In the genomic region with DNA sequence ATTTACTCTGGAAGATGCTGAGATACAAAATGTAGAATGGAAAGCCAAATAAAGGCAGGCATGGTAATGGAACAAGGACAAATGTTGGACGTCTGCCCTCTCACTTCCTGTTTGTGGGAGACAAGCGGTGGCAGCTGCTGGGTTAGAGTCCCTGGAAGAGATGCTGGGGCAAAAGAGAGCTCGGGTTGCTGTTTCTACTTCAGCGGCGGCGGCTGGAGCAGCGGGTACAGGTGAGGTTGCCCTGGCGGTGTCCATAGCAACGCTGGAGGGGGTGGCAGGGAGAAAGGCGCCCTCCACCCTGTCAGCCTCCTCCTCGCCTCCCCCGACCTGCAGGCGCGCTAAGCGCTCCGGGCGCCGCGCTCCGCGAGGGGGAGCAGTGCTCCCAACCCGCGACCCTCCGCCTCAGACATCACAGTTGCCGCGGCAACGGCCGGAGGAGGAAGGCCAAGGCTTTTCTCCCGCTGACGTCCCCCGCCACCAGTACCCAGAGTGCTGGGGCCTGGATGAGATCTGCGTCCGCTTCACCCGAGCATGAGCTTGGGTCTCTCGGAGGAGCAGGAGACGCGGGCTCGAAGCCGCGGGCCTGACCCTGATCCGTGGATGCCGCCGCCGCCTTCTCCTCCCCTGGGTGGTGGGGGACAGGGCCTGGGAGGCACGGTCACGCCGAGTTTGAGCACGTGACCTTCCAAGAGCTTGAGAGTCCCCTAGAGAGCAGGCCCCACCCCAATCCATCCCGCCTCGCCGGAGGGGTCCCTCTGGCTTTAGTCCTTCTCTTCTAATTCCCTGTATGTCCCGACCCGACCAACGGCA, we compare ENCODE assay signal across 8 cellular contexts.
DNase-seq lines count a peak whose midpoint lies in the region; ATAC-seq and TF ChIP-seq lines count a peak whose summit lies in the region.

No MANE protein-coding gene starts in this region.

- no peaks in the 10 kb centered on the region for H3K4me1 ChIP-seq in testis

- H3K9me3 ChIP-seq in testis = no peaks in the 10 kb centered on the region

- 2 to 4% methylated on average over 17 to 52 of the region's 54 CpGs for WGBS in testis, 2 donors

- H3K9me3 Mint-ChIP-seq in chondrocyte (ENCODE audit: low read depth) = peaks cover 6% of the 10 kb centered on the region
- H3K9me3 Mint-ChIP-seq in activated T-helper 1 cell treated with anti-CD3 and anti-CD28 coated beads, Interleukin-12 subunit alpha, Interleukin-12 subunit beta, Interleukin-2, Interleukin-4 antibody, amounts not matched to agents 30 ng/mL and 10 ng/mL and 1 ng/mL, durations not matched to agents 14 hours and 24 hours and 36 hours = no peaks in the 10 kb centered on the region
- H3K9me3 Mint-ChIP-seq in activated T-helper 17 cell treated with anti-CD3 and anti-CD28 coated beads, Interleukin-2, amount 50 U/mL, for 72 hours = no peaks in the 10 kb centered on the region

- peak overlapping the region; percentile 39 to 53 for H3K4me3 ChIP-seq in testis

- H3K27me3 Mint-ChIP-seq in chondrocyte (ENCODE audit: low read depth) = peaks cover 40% of the 10 kb centered on the region
- H3K27me3 Mint-ChIP-seq in activated T-helper 1 cell treated with anti-CD3 and anti-CD28 coated beads, Interleukin-12 subunit alpha, Interleukin-12 subunit beta, Interleukin-2, Interleukin-4 antibody, amounts not matched to agents 30 ng/mL and 10 ng/mL and 1 ng/mL, durations not matched to agents 14 hours and 24 hours and 36 hours (ENCODE audit: insufficient read depth) = peaks cover 10% of the 10 kb centered on the region
- peaks cover 7% of the 10 kb centered on the region for H3K27me3 Mint-ChIP-seq in activated T-helper 17 cell treated with anti-CD3 and anti-CD28 coated beads, Interleukin-2, amount 50 U/mL, for 72 hours

- peak overlapping the region in 1 of 2 donors; percentile 30 for H3K27ac ChIP-seq in testis

- intact Hi-C loops in testis (cut with DNase I; ENCODE audit: low total_unique reads) = no loop called here
- intact Hi-C loops in activated T-helper 1 cell treated with anti-CD3 and anti-CD28 coated beads, Interleukin-12 subunit alpha, Interleukin-12 subunit beta, Interleukin-2, Interleukin-4 antibody, amounts not matched to agents 30 ng/mL and 10 ng/mL and 1 ng/mL, durations not matched to agents 14 hours and 24 hours and 36 hours (cut with micrococcal nuclease) = no loop called here

- peak; percentile 69 for TF ChIP-seq CTCF in chondrocyte (IDR thresholded peaks at IDR 0.05)
- TF ChIP-seq CTCF in testis (IDR thresholded peaks at IDR 0.05) = no peak

- peak overlapping the region; percentile 64 for H3K4me3 Mint-ChIP-seq in chondrocyte (ENCODE audit: unreplicated experiment)
- H3K4me3 Mint-ChIP-seq in activated T-helper 1 cell treated with anti-CD3 and anti-CD28 coated beads, Interleukin-12 subunit alpha, Interleukin-12 subunit beta, Interleukin-2, Interleukin-4 antibody, amounts not matched to agents 30 ng/mL and 10 ng/mL and 1 ng/mL, durations not matched to agents 14 hours and 24 hours and 36 hours = no peak overlapping the region
- H3K4me3 Mint-ChIP-seq in activated T-helper 17 cell treated with anti-CD3 and anti-CD28 coated beads, Interleukin-2, amount 50 U/mL, for 72 hours = no peak overlapping the region

- ATAC-seq in GM18511 (IDR thresholded peaks at IDR 0.05; ENCODE audit: unreplicated experiment) (peak; percentile 61), GM19023 (IDR thresholded peaks at IDR 0.05; ENCODE audit: unreplicated experiment) (no peak)
- ATAC-seq in activated T-helper 17 cell treated with anti-CD3 and anti-CD28 coated beads, Interleukin-2, amount 50 U/mL, for 72 hours (replicated peaks) = no peak

- peak; percentile 58 for DNase-seq in NCI-H2107 (lab: John Stamatoyannopoulos, UW)
- peak; percentile 78 for DNase-seq in chondrocyte (ENCODE audit: low spot score)
- peak; percentile 12 for DNase-seq in kidney tubule cell (ENCODE audit: low spot score)
- peak; percentile 51 for DNase-seq in testis
- DNase-seq in activated T-helper 1 cell treated with anti-CD3 and anti-CD28 coated beads, Interleukin-12 subunit alpha, Interleukin-12 subunit beta, Interleukin-2, Interleukin-4 antibody, amounts not matched to agents 30 ng/mL and 10 ng/mL and 1 ng/mL, durations not matched to agents 14 hours and 24 hours and 36 hours (ENCODE audit: low spot score) = no peak

- no peaks in the 10 kb centered on the region for H3K27me3 ChIP-seq in testis

- peaks cover 8% of the 10 kb centered on the region for H3K4me1 Mint-ChIP-seq in chondrocyte (ENCODE audit: low read depth)
- no peaks in the 10 kb centered on the region for H3K4me1 Mint-ChIP-seq in activated T-helper 1 cell treated with anti-CD3 and anti-CD28 coated beads, Interleukin-12 subunit alpha, Interleukin-12 subunit beta, Interleukin-2, Interleukin-4 antibody, amounts not matched to agents 30 ng/mL and 10 ng/mL and 1 ng/mL, durations not matched to agents 14 hours and 24 hours and 36 hours (ENCODE audit: low read depth)
- no peaks in the 10 kb centered on the region for H3K4me1 Mint-ChIP-seq in activated T-helper 17 cell treated with anti-CD3 and anti-CD28 coated beads, Interleukin-2, amount 50 U/mL, for 72 hours

- no peak for TF ChIP-seq POLR2A in testis (IDR thresholded peaks at IDR 0.05)

- H3K27ac Mint-ChIP-seq in chondrocyte (ENCODE audit: unreplicated experiment) = no peak overlapping the region
- H3K27ac Mint-ChIP-seq in activated T-helper 1 cell treated with anti-CD3 and anti-CD28 coated beads, Interleukin-12 subunit alpha, Interleukin-12 subunit beta, Interleukin-2, Interleukin-4 antibody, amounts not matched to agents 30 ng/mL and 10 ng/mL and 1 ng/mL, durations not matched to agents 14 hours and 24 hours and 36 hours = no peak overlapping the region
- no peak overlapping the region for H3K27ac Mint-ChIP-seq in activated T-helper 17 cell treated with anti-CD3 and anti-CD28 coated beads, Interleukin-2, amount 50 U/mL, for 72 hours

- H3K36me3 Mint-ChIP-seq in chondrocyte (ENCODE audit: low read depth) = peaks cover 4% of the 10 kb centered on the region
- no peaks in the 10 kb centered on the region for H3K36me3 Mint-ChIP-seq in activated T-helper 1 cell treated with anti-CD3 and anti-CD28 coated beads, Interleukin-12 subunit alpha, Interleukin-12 subunit beta, Interleukin-2, Interleukin-4 antibody, amounts not matched to agents 30 ng/mL and 10 ng/mL and 1 ng/mL, durations not matched to agents 14 hours and 24 hours and 36 hours (ENCODE audit: low read depth)
- H3K36me3 Mint-ChIP-seq in activated T-helper 17 cell treated with anti-CD3 and anti-CD28 coated beads, Interleukin-2, amount 50 U/mL, for 72 hours (ENCODE audit: low read depth) = no peaks in the 10 kb centered on the region

- H3K36me3 ChIP-seq in testis (ENCODE audit: low read depth, missing control alignments) = no peaks in the 10 kb centered on the region
